Comparison of ENCODE assay signal across 19 cellular contexts in genomic region chr7:93575555-93576397, GRCh38. TPM values are rescaled to one million over a fixed set of nuclear protein-coding genes. Genes with fewer than 3 reads are reported as not detected.
A peak's percentile ranks its signal among the peaks of the same experiment; 100 is the strongest.
DNase-seq lines count a peak whose midpoint lies in the region; ATAC-seq, FAIRE-seq and TF ChIP-seq lines count a peak whose summit lies in the region.
"Had no signal": no experiment of that assay in that cellular context is flagged by ENCODE, and none has a peak within 500 bp of the region (broad histone marks: within the 10 kb centered on the region; RNA-seq: fewer than 3 reads in every experiment).

No MANE protein-coding gene starts in this region.

- peaks cover 65% of the 10 kb centered on the region for H3K27me3 ChIP-seq in HUES48 (ENCODE audit: control insufficient read depth, insufficient read depth, low read length)
- peaks cover 60% of the 10 kb centered on the region for H3K27me3 ChIP-seq in neural cell (ENCODE audit: insufficient read depth, low read depth, low read length)
- H3K27me3 ChIP-seq: BLaER1 treated with 17β-estradiol and CSF1 and Interleukin-3, amounts not matched to agents 10 nM and 100 nM had no signal

- H3K36me3 Mint-ChIP-seq in endothelial cell (ENCODE audit: low read depth, unreplicated experiment), result no peaks in the 10 kb centered on the region

- no peak for TF ChIP-seq RAD21 in neural cell (conservative IDR thresholded peaks at IDR 0.05)

- TF ChIP-seq EP300 in neural cell (conservative IDR thresholded peaks at IDR 0.05; ENCODE audit: poor library complexity, severe bottlenecking), result no peak

- no peak overlapping the region for H3K4me2 ChIP-seq in neural cell (ENCODE audit: low read length)
- H3K4me2 ChIP-seq: BLaER1 treated with 17β-estradiol and CSF1 and Interleukin-3, amounts not matched to agents 10 nM and 100 nM had no signal

- H3K4me1 Mint-ChIP-seq in endothelial cell (ENCODE audit: unreplicated experiment), result peaks cover 9% of the 10 kb centered on the region

- no peaks in the 10 kb centered on the region for H3K9me3 ChIP-seq in HUES48 (ENCODE audit: control insufficient read depth, insufficient read depth, low read length)
- no peaks in the 10 kb centered on the region for H3K9me3 ChIP-seq in neural cell (ENCODE audit: low read length)
- H3K9me3 ChIP-seq: heart right ventricle, SJSA1, transverse colon had no signal

- H3K9ac ChIP-seq in HUES48 (ENCODE audit: low read depth, low read length), result no peak overlapping the region
- no peak overlapping the region for H3K9ac ChIP-seq in neural cell (ENCODE audit: low read length)
- H3K9ac ChIP-seq: BLaER1 treated with 17β-estradiol and CSF1 and Interleukin-3, amounts not matched to agents 10 nM and 100 nM had no signal

- peak overlapping the region; percentile 89 for H3K4me3 Mint-ChIP-seq in endothelial cell (ENCODE audit: unreplicated experiment)

- no peak for TF ChIP-seq CTCF in endothelial cell (IDR thresholded peaks at IDR 0.05; ENCODE audit: unreplicated experiment)
- TF ChIP-seq CTCF in neural cell (IDR thresholded peaks at IDR 0.05; ENCODE audit: poor library complexity, severe bottlenecking), result no peak

- no peak overlapping the region for H2AFZ ChIP-seq in neural cell (ENCODE audit: low read depth, low read length)

- peaks cover 19% of the 10 kb centered on the region for H3K27me3 Mint-ChIP-seq in endothelial cell (ENCODE audit: unreplicated experiment)

- H3K9me2 ChIP-seq in neural cell (ENCODE audit: insufficient read depth, low read length), result no peaks in the 10 kb centered on the region

- FAIRE-seq in H54 (lab: Jason Lieb, UNC), result no peak
- FAIRE-seq: GM12878 had no signal

- no peaks in the 10 kb centered on the region for H3F3A ChIP-seq in neural cell (ENCODE audit: insufficient read depth, low read length, poor library complexity, severe bottlenecking)

- no peaks in the 10 kb centered on the region for H3K79me2 ChIP-seq in neural cell (replicated peaks; ENCODE audit: insufficient read depth, low read length)

- no peak overlapping the region for H3K27ac ChIP-seq in HUES48 (ENCODE audit: low read depth, low read length)
- no peak overlapping the region for H3K27ac ChIP-seq in neural cell (ENCODE audit: low read length)
- H3K27ac ChIP-seq: BLaER1 treated with 17β-estradiol and CSF1 and Interleukin-3, amounts not matched to agents 10 nM and 100 nM; heart right ventricle; SJSA1; transverse colon had no signal

- no peaks in the 10 kb centered on the region for H3K9me3 Mint-ChIP-seq in endothelial cell (ENCODE audit: unreplicated experiment)

- H3K4me1 ChIP-seq in HUES48 (ENCODE audit: control insufficient read depth, insufficient read depth, low read length), result 0 out of 2 replicates have a peak, but pooled peaks cover 4% of the 10 kb centered on the region
- H3K4me1 ChIP-seq: SJSA1 had no signal

- peak; percentile 9 for DNase-seq in AG20443 (ENCODE audit: low spot score)
- DNase-seq in endothelial cell (ENCODE audit: low spot score), result no peak
- no peak for DNase-seq in H54 (ENCODE audit: insufficient read length, low spot score)
- DNase-seq: activated CD4-positive, alpha-beta T cell treated with anti-CD3 and anti-CD28 coated beads for 4 hours; activated naive CD4-positive, alpha-beta T cell; effector CD8-positive, alpha-beta T cell; heart right ventricle; NCI-H446 treated with DMSO at 0.1 percent for 48 hours; transverse colon had no signal

- no peaks in the 10 kb centered on the region for H3K36me3 ChIP-seq in HUES48 (ENCODE audit: control insufficient read depth, insufficient read depth, low read length)
- H3K36me3 ChIP-seq in neural cell (ENCODE audit: insufficient read depth, low read length), result no peaks in the 10 kb centered on the region
- H3K36me3 ChIP-seq: BLaER1 treated with 17β-estradiol and CSF1 and Interleukin-3, amounts not matched to agents 10 nM and 100 nM; heart right ventricle; SJSA1; transverse colon had no signal

- ATAC-seq in HG03432 (IDR thresholded peaks at IDR 0.05; ENCODE audit: unreplicated experiment) (no peak), HG02763 (IDR thresholded peaks at IDR 0.05; ENCODE audit: unreplicated experiment) (no peak), HG03342 (IDR thresholded peaks at IDR 0.05; ENCODE audit: unreplicated experiment) (no peak)
- ATAC-seq: GM12878 had no signal

- H3K4me3 ChIP-seq in HUES48 (ENCODE audit: low read depth, low read length) (peak overlapping the region; percentile 77), neural cell (ENCODE audit: low read length) (peak overlapping the region; percentile 72)
- H3K4me3 ChIP-seq: BLaER1 treated with 17β-estradiol and CSF1 and Interleukin-3, amounts not matched to agents 10 nM and 100 nM; GM12878; SJSA1 had no signal

- H4K20me1 ChIP-seq in neural cell (ENCODE audit: insufficient read depth), result no peaks in the 10 kb centered on the region
- H4K20me1 ChIP-seq: BLaER1 treated with 17β-estradiol and CSF1 and Interleukin-3, amounts not matched to agents 10 nM and 100 nM had no signal

- TF ChIP-seq POLR2A in H54 (IDR thresholded peaks at IDR 0.05; ENCODE audit: low read depth, low read length), result no peak

- no peak overlapping the region for H3K27ac Mint-ChIP-seq in endothelial cell (ENCODE audit: unreplicated experiment)

TF ChIP-seq in neural cell, 6 proteins besides CTCF, POLR2A, EP300 and RAD21:
- TF ChIP-seq POLR2AphosphoS5 (IDR thresholded peaks at IDR 0.05) (no peak), EZH2 (IDR thresholded peaks at IDR 0.05; ENCODE audit: borderline replicate concordance, insufficient read depth, low read length, poor library complexity, severe bottlenecking) (no peak), MXI1 (conservative IDR thresholded peaks at IDR 0.05; ENCODE audit: poor library complexity, severe bottlenecking) (no peak), TAF1 (IDR thresholded peaks at IDR 0.05; ENCODE audit: low read depth) (no peak), SMC3 (conservative IDR thresholded peaks at IDR 0.05; ENCODE audit: poor library complexity) (no peak), REST (IDR thresholded peaks at IDR 0.05; ENCODE audit: borderline replicate concordance) (no peak)

RNA-seq across cellular contexts. Expression of gene CALCR, which starts 1.3 kb away (rescaled TPM):
- total RNA-seq in endothelial cell (ENCODE audit: unreplicated experiment), result 0.62 TPM
- 3.6 TPM in 2 replicates for polyA plus RNA-seq in neural cell
- 5.1 and 6.6 TPM in 2 replicates for polyA minus RNA-seq in neural cell
- total RNA-seq: GM12878, LHCN-M2, osteocyte, SJSA1, transverse colon had no signal
- polyA plus RNA-seq: GM12878, heart right ventricle had no signal
